ENCODE assay signal across 27 cellular contexts in the genomic region with DNA sequence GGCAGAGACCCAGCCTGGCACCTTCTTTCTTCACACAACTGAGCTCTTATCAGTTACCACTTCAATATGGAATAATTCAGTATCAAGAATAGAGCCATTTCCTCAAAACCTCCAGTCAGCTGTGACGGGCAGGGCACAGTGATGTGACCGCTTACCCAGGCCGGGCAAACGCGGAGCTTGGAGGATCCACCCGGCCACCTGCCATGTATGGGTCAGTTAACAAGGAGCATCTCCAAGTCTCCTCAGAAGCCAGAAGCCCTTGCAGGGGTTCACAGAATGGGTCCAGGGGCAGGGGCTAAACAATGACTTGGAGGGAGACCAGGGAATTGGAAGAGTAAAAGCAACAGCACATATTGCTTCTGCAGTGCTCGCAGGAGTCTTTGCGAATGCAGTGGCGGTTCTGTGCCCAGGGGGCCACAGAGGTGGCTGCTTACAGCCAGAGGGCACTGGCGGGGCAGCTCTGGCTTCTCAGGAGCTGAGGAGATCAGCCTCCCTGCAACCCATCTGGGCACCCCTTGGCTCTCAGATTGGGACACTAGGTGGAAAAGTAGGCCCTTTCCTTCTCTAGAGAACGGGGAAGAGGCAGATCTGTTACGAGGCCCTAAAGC.
"Had no signal": no experiment of that assay in that cellular context is flagged by ENCODE, and none has a peak within 500 bp of the region (broad histone marks: within the 10 kb centered on the region; RNA-seq: fewer than 3 reads in every experiment).

No MANE protein-coding gene starts in this region.

- H3K27ac ChIP-seq: body of pancreas, cardiac muscle cell, gastroesophageal sphincter, hepatocyte, left ventricle myocardium inferior, right lobe of liver, thoracic aorta, uterus had no signal

- DNase-seq: activated B cell treated with CpG ODN at 0.5 μM for 24 hours; activated CD4-positive, alpha-beta T cell treated with anti-CD3 and anti-CD28 coated beads, Interleukin-2, amount 50 U/mL, for 1 hour; activated CD8-positive, alpha-beta memory T cell treated with anti-CD3 and anti-CD28 coated beads, Interleukin-2, amount 10 ng/mL, durations not matched to agents 7 days and 5 days; activated CD8-positive, alpha-beta T cell treated with anti-CD3 and anti-CD28 coated beads, Interleukin-2, amount 10 ng/mL, durations not matched to agents 7 days and 5 days; activated naive CD4-positive, alpha-beta T cell; activated T-cell treated with anti-CD3 and anti-CD28 coated beads, Interleukin-2, amount 50 U/mL, for 72 hours; anterior cingulate cortex; body of pancreas; cerebellar nuclear complex; cortex of kidney; islet precursor cell; left ventricle myocardium inferior; mucosa of descending colon; nephron progenitor cell; occipital lobe; right lobe of liver; stimulated activated CD4-positive, alpha-beta T cell treated with anti-CD3 and anti-CD28 coated beads, Interleukin-12 subunit alpha, Interleukin-12 subunit beta, amount 100 ng/mL, for 4 hours; stimulated activated CD4-positive, alpha-beta T cell treated with anti-CD3 and anti-CD28 coated beads, Interleukin-4, amount 100 ng/mL, for 1 hour; stimulated activated naive CD8-positive, alpha-beta T cell treated with anti-CD3 and anti-CD28 coated beads, Interleukin-15, Interleukin-2, amounts not matched to agents 100 U/mL and 50 U/mL, for 24 hours; T-helper 17 cell; trophoblast cell; uterus had no signal

- H3K4me1 ChIP-seq: body of pancreas, right lobe of liver, uterus had no signal

- H2AFZ ChIP-seq: hepatocyte had no signal

- H3K36me3 Mint-ChIP-seq: activated CD8-positive, alpha-beta memory T cell treated with anti-CD3 and anti-CD28 coated beads, Interleukin-2, amount 10 ng/mL, durations not matched to agents 7 days and 5 days; activated naive CD8-positive, alpha-beta T cell had no signal

- H3K9me3 Mint-ChIP-seq: activated B cell treated with CpG ODN at 0.5 μM for 24 hours; activated T-cell treated with anti-CD3 and anti-CD28 coated beads, Interleukin-2, amount 50 U/mL, for 72 hours; nephron progenitor cell had no signal

- H3K79me2 ChIP-seq: hepatocyte had no signal

- H3K4me1 Mint-ChIP-seq: activated B cell treated with CpG ODN at 0.5 μM for 24 hours; activated CD8-positive, alpha-beta memory T cell treated with anti-CD3 and anti-CD28 coated beads, Interleukin-2, amount 10 ng/mL, durations not matched to agents 7 days and 5 days had no signal

- H3K27me3 ChIP-seq: body of pancreas, cardiac muscle cell, gastroesophageal sphincter, hepatocyte, right lobe of liver, uterus had no signal

- H3K9me3 ChIP-seq: body of pancreas, gastroesophageal sphincter, left ventricle myocardium inferior, mucosa of descending colon, right lobe of liver, thoracic aorta, uterus had no signal

- H3K27ac Mint-ChIP-seq: activated B cell treated with CpG ODN at 0.5 μM for 24 hours; activated CD8-positive, alpha-beta memory T cell treated with anti-CD3 and anti-CD28 coated beads, Interleukin-2, amount 10 ng/mL, durations not matched to agents 7 days and 5 days; activated CD8-positive, alpha-beta T cell treated with anti-CD3 and anti-CD28 coated beads, Interleukin-2, amount 10 ng/mL, durations not matched to agents 7 days and 5 days; activated naive CD8-positive, alpha-beta T cell; activated T-cell treated with anti-CD3 and anti-CD28 coated beads, Interleukin-2, amount 50 U/mL, for 72 hours; nephron progenitor cell; T-helper 17 cell had no signal

- H3K4me3 Mint-ChIP-seq: activated B cell treated with CpG ODN at 0.5 μM for 24 hours; activated CD8-positive, alpha-beta memory T cell treated with anti-CD3 and anti-CD28 coated beads, Interleukin-2, amount 10 ng/mL, durations not matched to agents 7 days and 5 days; activated CD8-positive, alpha-beta T cell treated with anti-CD3 and anti-CD28 coated beads, Interleukin-2, amount 10 ng/mL, durations not matched to agents 7 days and 5 days; activated naive CD8-positive, alpha-beta T cell; activated T-cell treated with anti-CD3 and anti-CD28 coated beads, Interleukin-2, amount 50 U/mL, for 72 hours; nephron progenitor cell; T-helper 17 cell had no signal

- H3K4me3 ChIP-seq: body of pancreas, cardiac muscle cell, gastroesophageal sphincter, hepatocyte, left ventricle myocardium inferior, mucosa of descending colon, right lobe of liver, thoracic aorta, uterus had no signal

- H3K36me3 ChIP-seq: cardiac muscle cell, right lobe of liver, uterus had no signal

- ATAC-seq: activated CD8-positive, alpha-beta memory T cell treated with anti-CD3 and anti-CD28 coated beads, Interleukin-2, amount 10 ng/mL, durations not matched to agents 7 days and 5 days; activated CD8-positive, alpha-beta T cell treated with anti-CD3 and anti-CD28 coated beads, Interleukin-2, amount 10 ng/mL, durations not matched to agents 7 days and 5 days; activated T-cell treated with anti-CD3 and anti-CD28 coated beads, Interleukin-2, amount 50 U/mL, for 72 hours; body of pancreas; gastroesophageal sphincter; mucosa of descending colon; right lobe of liver; stimulated activated naive CD8-positive, alpha-beta T cell treated with anti-CD3 and anti-CD28 coated beads, Interleukin-15, Interleukin-2, amounts not matched to agents 100 U/mL and 50 U/mL, for 24 hours; T-helper 17 cell had no signal

- H3K27me3 Mint-ChIP-seq: activated B cell treated with CpG ODN at 0.5 μM for 24 hours; activated CD8-positive, alpha-beta memory T cell treated with anti-CD3 and anti-CD28 coated beads, Interleukin-2, amount 10 ng/mL, durations not matched to agents 7 days and 5 days; activated naive CD8-positive, alpha-beta T cell had no signal

- H3K4me2 ChIP-seq: hepatocyte had no signal
